Comparison of ENCODE assay signal across 15 cellular contexts in genomic region chr7:27094304-27095049, GRCh38. TPM values are rescaled to one million over a fixed set of nuclear protein-coding genes. Genes with fewer than 3 reads are reported as not detected.
DNase-seq lines count a peak whose midpoint lies in the region; ATAC-seq and TF ChIP-seq lines count a peak whose summit lies in the region.
"Had no signal": no experiment of that assay in that cellular context is flagged by ENCODE, and none has a peak within 500 bp of the region (broad histone marks: within the 10 kb centered on the region; RNA-seq: fewer than 3 reads in every experiment).

No MANE protein-coding gene starts in this region.

- H3K4me1 Mint-ChIP-seq in CD8-positive, alpha-beta T cell (ENCODE audit: low read depth) = peaks cover 35% of the 10 kb centered on the region
- H3K4me1 Mint-ChIP-seq in IgD-negative memory B cell (peaks cover 10 to 21% (median 12%) of the 10 kb centered on the region in 3 donors), endodermal cell (peaks cover 30% of the 10 kb centered on the region), neural crest cell (peaks cover 71% of the 10 kb centered on the region)

- no peaks in the 10 kb centered on the region for H3K36me3 ChIP-seq in CD8-positive, alpha-beta T cell (ENCODE audit: insufficient read depth, low read length)
- H3K36me3 ChIP-seq in endodermal cell (ENCODE audit: control insufficient read depth, insufficient read depth, low read length) = no peaks in the 10 kb centered on the region
- H3K36me3 ChIP-seq: stomach had no signal

- no peaks in the 10 kb centered on the region for H3K9me3 Mint-ChIP-seq in CD8-positive, alpha-beta T cell
- peaks cover 0 to 2% (median 0%) of the 10 kb centered on the region in 3 donors for H3K9me3 Mint-ChIP-seq in IgD-negative memory B cell
- H3K9me3 Mint-ChIP-seq in endodermal cell = no peaks in the 10 kb centered on the region
- H3K9me3 Mint-ChIP-seq in neural crest cell = no peaks in the 10 kb centered on the region

- POLR2A ChIA-PET in CD8-positive, alpha-beta T cell (lab: Charles Lee) = interaction anchor here (0.7 kb wide), 1 partner anchor 11 kb away, joined by 3 read pairs; no protein-coding TSS in a partner anchor

- no peak overlapping the region for H3K27ac ChIP-seq in CD8-positive, alpha-beta T cell (ENCODE audit: low read depth, low read length)
- H3K27ac ChIP-seq in endodermal cell (ENCODE audit: low read depth, low read length) = no peak overlapping the region

- H3K9me3 ChIP-seq in CD8-positive, alpha-beta T cell (ENCODE audit: low read length) = no peaks in the 10 kb centered on the region
- no peaks in the 10 kb centered on the region for H3K9me3 ChIP-seq in endodermal cell (ENCODE audit: control insufficient read depth, low read length)
- H3K9me3 ChIP-seq: stomach had no signal

- no peak overlapping the region for H3K9ac ChIP-seq in endodermal cell (ENCODE audit: extremely low read depth, low read length, poor library complexity, severe bottlenecking)

- peaks cover 6% of the 10 kb centered on the region for H3K36me3 Mint-ChIP-seq in CD8-positive, alpha-beta T cell
- H3K36me3 Mint-ChIP-seq in IgD-negative memory B cell = peaks cover 3% of the 10 kb centered on the region
- no peaks in the 10 kb centered on the region for H3K36me3 Mint-ChIP-seq in endodermal cell (ENCODE audit: low read depth)
- H3K36me3 Mint-ChIP-seq in neural crest cell (ENCODE audit: low read depth) = peaks cover 19% of the 10 kb centered on the region

- peaks cover 21% of the 10 kb centered on the region for H3K4me1 ChIP-seq in CD8-positive, alpha-beta T cell (ENCODE audit: insufficient read depth, low read length)
- no peaks in the 10 kb centered on the region for H3K4me1 ChIP-seq in endodermal cell (ENCODE audit: control insufficient read depth, insufficient read depth, low read length)

- 8 to 10% methylated on average over 17 to 29 of the region's 29 CpGs for WGBS in endodermal cell (ENCODE audit: insufficient coverage in 1 of 2, insufficient read length in 1 of 2), 2 experiments

- CTCF ChIA-PET in CD8-positive, alpha-beta T cell (lab: Charles Lee) = interaction anchor here (1.1 to 1.9 kb wide), 2 partner anchors 54 to 66 kb away, joined by 3 to 5 read pairs; no protein-coding TSS in a partner anchor

- H3K27me3 ChIP-seq in CD8-positive, alpha-beta T cell (ENCODE audit: insufficient read depth, low read length) = peaks cover 14% of the 10 kb centered on the region
- peaks cover 100% of the 10 kb centered on the region for H3K27me3 ChIP-seq in endodermal cell (ENCODE audit: control insufficient read depth, insufficient read depth, low read length, poor library complexity, severe bottlenecking)

- TF ChIP-seq CTCF in CD8-positive, alpha-beta T cell (IDR thresholded peaks at IDR 0.05) = no peak
- TF ChIP-seq CTCF in endodermal cell (conservative IDR thresholded peaks at IDR 0.05) = no peak
- no peak for TF ChIP-seq CTCF in neural crest cell (conservative IDR thresholded peaks at IDR 0.05)

- H3K4me3 Mint-ChIP-seq in CD8-positive, alpha-beta T cell = peak overlapping the region; percentile 90
- H3K4me3 Mint-ChIP-seq in IgD-negative memory B cell = peak overlapping the region; percentile 20 to 96 (median 86)
- H3K4me3 Mint-ChIP-seq in endodermal cell = no peak overlapping the region
- H3K4me3 Mint-ChIP-seq in neural crest cell = peak overlapping the region; percentile 99

- H3K27me3 Mint-ChIP-seq in CD8-positive, alpha-beta T cell (ENCODE audit: low read depth) = peaks cover 42% of the 10 kb centered on the region
- H3K27me3 Mint-ChIP-seq in IgD-negative memory B cell (peaks cover 31% of the 10 kb centered on the region), endodermal cell (ENCODE audit: insufficient read depth) (peaks cover 100% of the 10 kb centered on the region), neural crest cell (ENCODE audit: low read depth) (peaks cover 96% of the 10 kb centered on the region)

- ATAC-seq in CD8-positive, alpha-beta T cell = no peak
- ATAC-seq in left colon = no peak

- DNase-seq in CD8-positive, alpha-beta T cell = no peak
- DNase-seq in endodermal cell (peak; percentile 71), neural crest cell (ENCODE audit: low read depth, low spot score) (no peak), GDM1 (lab: John Stamatoyannopoulos, UW) (no peak), left colon (no peak), HUDEP-2 (lab: John Stamatoyannopoulos, UW; ENCODE audit: unreplicated experiment in 76 of 76) (no peak), iPS-NIHi11 (ENCODE audit: low spot score) (no peak)
- DNase-seq: anterior cingulate cortex; COR-L47; KG1; NCI-H2081 treated with DMSO at 0.1 percent for 48 hours; nucleus accumbens; stimulated activated CD4-positive, alpha-beta T cell treated with anti-CD3 and anti-CD28 coated beads, Interleukin-2, amount 100 ng/mL, for 24 hours; stomach had no signal

- no peak overlapping the region for H3K27ac Mint-ChIP-seq in CD8-positive, alpha-beta T cell
- peak overlapping the region in 2 of 3 donors; percentile 55 to 73 for H3K27ac Mint-ChIP-seq in IgD-negative memory B cell
- H3K27ac Mint-ChIP-seq in endodermal cell = no peak overlapping the region
- H3K27ac Mint-ChIP-seq in neural crest cell (ENCODE audit: unreplicated experiment) = no peak overlapping the region

- intact Hi-C loops in CD8-positive, alpha-beta T cell (cut with DNase I, micrococcal nuclease) = loop anchor here (5.0 to 10.0 kb wide), 6 partner anchors 58 to 892 kb away; partner anchors contain the start of genes SKAP2 (in 2 of the 2), TAX1BP1 (in 2 of the 2), CBX3 (in 1 of the 2) and HNRNPA2B1 (in 1 of the 2)
- intact Hi-C loops in left colon (cut with DNase I, micrococcal nuclease) = loop anchor here in 1 of 2 donors (5.0 kb wide), 1 partner anchor 232 kb away; the partner anchor contains the start of gene SKAP2

- no peak overlapping the region for H3K4me3 ChIP-seq in CD8-positive, alpha-beta T cell (ENCODE audit: low read depth, low read length)
- H3K4me3 ChIP-seq in endodermal cell (ENCODE audit: low read length) = no peak overlapping the region

RNA-seq across cellular contexts. Expression of gene HOXA1, which starts 1.3 kb away (rescaled TPM):
- total RNA-seq in CD8-positive, alpha-beta T cell = under 1 TPM; 0.79 to 0.83 TPM
- polyA plus RNA-seq in IgD-negative memory B cell = 0.24 TPM
- not detected for total RNA-seq in endodermal cell
- polyA plus RNA-seq in endodermal cell (2013, experiment 1 of 2) = 4.1 TPM
- 4.2 TPM for polyA plus RNA-seq in endodermal cell (2013, experiment 2 of 2)
- 3.5 and 3.6 TPM in 2 replicates for total RNA-seq in neural crest cell
- total RNA-seq in left colon = 1 to 10 TPM; 2.4 to 3.0 TPM

RNA-seq across cellular contexts. Expression of gene HOXA2, which starts 8.0 kb away (rescaled TPM):
- total RNA-seq in CD8-positive, alpha-beta T cell = not detected
- polyA plus RNA-seq in IgD-negative memory B cell = not detected
- total RNA-seq in endodermal cell = not detected
- polyA plus RNA-seq in endodermal cell (2013, experiment 1 of 2) = 27.2 TPM
- polyA plus RNA-seq in endodermal cell (2013, experiment 2 of 2) = 22.7 TPM
- 41.2 and 41.6 TPM in 2 replicates for total RNA-seq in neural crest cell
- 1 to 10 TPM; 2.7 to 3.2 TPM for total RNA-seq in left colon

RNA-seq across cellular contexts. Expression of gene HOXA4, which starts 36.1 kb away (rescaled TPM):
- total RNA-seq in CD8-positive, alpha-beta T cell = under 1 TPM in 1 of 2 experiments, not detected in 1; 0.36 TPM
- not detected for polyA plus RNA-seq in IgD-negative memory B cell
- total RNA-seq in endodermal cell (not detected), neural crest cell (0.68 and 0.96 TPM in 2 replicates), left colon (1 to 10 TPM; 4.5 to 5.1 TPM)
- polyA plus RNA-seq in endodermal cell (2013, experiment 1 of 2) = 5.4 TPM
- polyA plus RNA-seq in endodermal cell (2013, experiment 2 of 2) = 2.2 TPM

RNA-seq across cellular contexts. Expression of gene HOXA5, which starts 49.0 kb away (rescaled TPM):
- total RNA-seq in CD8-positive, alpha-beta T cell = under 1 TPM; 0.28 to 0.81 TPM
- not detected for polyA plus RNA-seq in IgD-negative memory B cell
- not detected for total RNA-seq in endodermal cell
- polyA plus RNA-seq in endodermal cell (2013, experiment 1 of 2) = 11.4 TPM
- polyA plus RNA-seq in endodermal cell (2013, experiment 2 of 2) = 5.3 TPM
- total RNA-seq in neural crest cell = 3.2 and 4.3 TPM in 2 replicates
- total RNA-seq in left colon = 10 to 100 TPM; 13.0 to 16.2 TPM

RNA-seq across cellular contexts. Expression of gene HOXA6, which starts 53.1 kb away (rescaled TPM):
- not detected for total RNA-seq in CD8-positive, alpha-beta T cell
- 0.39 TPM for polyA plus RNA-seq in IgD-negative memory B cell
- not detected for total RNA-seq in endodermal cell
- 8.6 TPM for polyA plus RNA-seq in endodermal cell (2013, experiment 1 of 2)
- 5.5 TPM for polyA plus RNA-seq in endodermal cell (2013, experiment 2 of 2)
- total RNA-seq in neural crest cell = 1.6 and 2.0 TPM in 2 replicates
- total RNA-seq in left colon = 10 to 100 TPM; 20.0 to 21.2 TPM

Comparison
In these comparisons a context has a peak if more than half of its experiments do, and no peak if none do; other contexts are left out.
1. H3K27ac Mint-ChIP-seq: peak in IgD-negative memory B cell (2 of 3); none in CD8-positive, alpha-beta T cell (single experiment), endodermal cell (single experiment) and neural crest cell (single experiment).
2. RNA of gene HOXA2, which starts 8.0 kb away (total RNA-seq): 41.2 to 41.6 TPM in neural crest cell; 2.7 to 3.2 TPM in left colon, not detected in CD8-positive, alpha-beta T cell and not detected in endodermal cell; every median in the first group is over 10 times any median in the second.